ENCODE assay signal across 14 cellular contexts in the genomic region with DNA sequence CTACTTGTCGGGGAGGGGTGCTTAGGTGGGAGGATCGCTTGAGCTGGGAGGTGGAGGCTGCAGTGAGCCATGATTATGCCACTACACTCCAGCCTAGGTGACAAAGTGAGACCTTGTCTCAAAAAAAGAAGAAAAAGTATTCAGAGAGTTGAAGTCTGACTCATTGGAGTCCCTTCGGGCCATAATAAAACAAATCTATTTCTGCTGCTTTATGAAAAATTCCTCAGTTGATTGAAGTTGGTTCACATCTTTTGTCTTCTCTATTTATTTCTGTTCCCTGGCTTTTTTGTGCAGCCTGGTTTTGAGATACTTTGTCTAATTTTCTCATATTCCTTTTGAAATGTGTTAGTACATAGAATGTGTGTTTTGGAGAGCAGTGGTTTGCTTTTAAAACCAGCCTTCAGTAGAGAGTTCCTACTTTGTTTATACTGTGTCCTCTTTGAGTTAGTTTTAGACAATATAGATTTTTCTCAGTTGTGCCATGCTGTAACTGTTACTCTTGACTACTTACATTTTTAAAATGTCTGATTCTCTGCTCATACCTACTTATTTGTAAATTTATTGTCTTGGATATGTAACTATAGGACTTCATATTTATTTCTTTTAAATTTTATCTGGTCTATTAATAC. TPM values are rescaled to one million over a fixed set of nuclear protein-coding genes. Genes with fewer than 3 reads are reported as not detected.
DNase-seq lines count a peak whose midpoint lies in the region; ATAC-seq, FAIRE-seq and TF ChIP-seq lines count a peak whose summit lies in the region.
"Had no signal": no experiment of that assay in that cellular context is flagged by ENCODE, and none has a peak within 500 bp of the region (broad histone marks: within the 10 kb centered on the region; RNA-seq: fewer than 3 reads in every experiment).

No MANE protein-coding gene starts in this region.

- FAIRE-seq in pancreas (lab: Jason Lieb, UNC) (peak; percentile 76), HTR-8/SVneo (lab: Jason Lieb, UNC) (no peak)

- H3K4me1 ChIP-seq in pancreas, result no peaks in the 10 kb centered on the region
- H3K4me1 ChIP-seq: BE2C had no signal

- H3K36me3 ChIP-seq in pancreas, result peaks cover 0 to 20% (median 0%) of the 10 kb centered on the region in 3 donors

- DNase-seq in ELR (ENCODE audit: low read depth) (peak; percentile 31), RWPE1 (ENCODE audit: low spot score) (no peak), epithelial cell of esophagus (ENCODE audit: low read depth) (peak; percentile 1), pancreas (no peak), Right ventricle myocardium inferior (ENCODE audit: missing footprints) (no peak), HTR-8/SVneo (ENCODE audit: insufficient read length, low spot score) (no peak), NCI-H748 treated with DMSO at 0.1 percent for 48 hours (lab: John Stamatoyannopoulos, UW) (no peak)
- DNase-seq: anterior cingulate cortex; BE2C; left ventricle myocardium inferior; naive B cell; NCI-H1930; NCI-H510A treated with DMSO at 0.1 percent for 48 hours; stimulated activated CD4-positive, alpha-beta T cell treated with anti-CD3 and anti-CD28 coated beads, Interleukin-15, amount 100 ng/mL, for 24 hours had no signal

- H3K27ac ChIP-seq in RWPE1 (peak overlapping the region; percentile 44; the same call in 1 of the 2 replicates), pancreas (no peak overlapping the region)
- H3K27ac ChIP-seq: left ventricle myocardium inferior had no signal

- ATAC-seq in pancreas, result no peak
- no peak for ATAC-seq in Right ventricle myocardium inferior

- H3K4me3 ChIP-seq in epithelial cell of esophagus (ENCODE audit: low read length) (no peak overlapping the region), pancreas (no peak overlapping the region)
- H3K4me3 ChIP-seq: left ventricle myocardium inferior had no signal

- no peak for TF ChIP-seq CTCF in RWPE1 (conservative IDR thresholded peaks at IDR 0.05; ENCODE audit: low read depth)
- no peak for TF ChIP-seq CTCF in epithelial cell of esophagus (IDR thresholded peaks at IDR 0.05; ENCODE audit: insufficient read depth, low read depth, low read length, missing control alignments)
- TF ChIP-seq CTCF in pancreas (IDR thresholded peaks at IDR 0.05), result no peak

- CTCF ChIA-PET in RWPE1 (lab: Yijun Ruan, JAX), result no interaction called here

- intact Hi-C loops in pancreas (cut with DNase I), result no loop called here
- intact Hi-C loops in Right ventricle myocardium inferior (cut with DNase I), result no loop called here

- WGBS in pancreas, 2 donors, result 94 to 98% methylated on average over 3 of the region's 3 CpGs

- POLR2A ChIA-PET in RWPE1 (lab: Yijun Ruan, JAX; ENCODE audit: low non-redundant PET), result no interaction called here

- H3K9me3 ChIP-seq in pancreas, result no peaks in the 10 kb centered on the region
- H3K9me3 ChIP-seq: BE2C, left ventricle myocardium inferior had no signal

- no peaks in the 10 kb centered on the region for H3K27me3 ChIP-seq in pancreas
- H3K27me3 ChIP-seq: BE2C had no signal

RNA-seq across cellular contexts. Expression of a gene that starts 36.7 kb away (rescaled TPM):
- total RNA-seq in pancreas (10 to 100 TPM; 30.0 to 45.3 (median 39.0) TPM), Right ventricle myocardium inferior (44.9 TPM)
- 10 to 100 TPM; 35.9 to 71.1 TPM for polyA plus RNA-seq in pancreas

RNA-seq across cellular contexts. Expression of a gene that starts 55.3 kb away (rescaled TPM):
- 10 to 100 TPM in 1 of 6 donors, 1 to 10 TPM in 5; 6.8 to 13.0 (median 7.9) TPM for total RNA-seq in pancreas
- 10 to 100 TPM; 16.6 to 23.6 TPM for polyA plus RNA-seq in pancreas
- 41.8 TPM for total RNA-seq in Right ventricle myocardium inferior

Comparison
In these comparisons a context has a peak if more than half of its experiments do, and no peak if none do; other contexts are left out.
1. DNase-seq: peak in ELR (single experiment) and epithelial cell of esophagus (single experiment); none in RWPE1 (single experiment), pancreas (0 of 6), Right ventricle myocardium inferior (single experiment), HTR-8/SVneo (single experiment) and NCI-H748 treated with DMSO at 0.1 percent for 48 hours (single experiment).